9 cellular contexts compared by ENCODE assay signal in the genomic region with DNA sequence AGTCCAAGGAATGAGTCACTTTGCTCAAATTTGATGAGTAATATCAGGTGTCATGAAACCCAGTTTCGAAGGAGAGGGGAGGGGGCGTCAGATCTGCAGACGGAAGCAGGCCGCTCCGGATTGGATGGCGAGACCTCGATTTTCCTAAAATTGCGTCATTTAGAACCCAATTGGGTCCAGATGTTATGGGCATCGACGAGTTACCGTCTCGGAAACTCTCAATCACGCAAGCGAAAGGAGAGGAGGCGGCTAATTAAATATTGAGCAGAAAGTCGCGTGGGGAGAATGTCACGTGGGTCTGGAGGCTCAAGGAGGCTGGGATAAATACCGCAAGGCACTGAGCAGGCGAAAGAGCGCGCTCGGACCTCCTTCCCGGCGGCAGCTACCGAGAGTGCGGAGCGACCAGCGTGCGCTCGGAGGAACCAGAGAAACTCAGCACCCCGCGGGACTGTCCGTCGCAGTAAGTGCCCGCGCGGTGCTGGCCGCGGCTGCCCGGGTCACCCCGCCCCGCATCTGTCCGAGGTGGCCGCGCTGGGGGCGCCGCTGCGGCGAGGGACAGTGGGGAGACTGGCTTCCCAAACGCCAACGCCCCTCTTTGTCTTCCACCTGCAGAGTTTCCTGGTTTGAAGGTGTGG. TPM values are rescaled to one million over a fixed set of nuclear protein-coding genes. Genes with fewer than 3 reads are reported as not detected.
DNase-seq lines count a peak whose midpoint lies in the region; ATAC-seq and TF ChIP-seq lines count a peak whose summit lies in the region.
"Had no signal": no experiment of that assay in that cellular context is flagged by ENCODE, and none has a peak within 500 bp of the region (broad histone marks: within the 10 kb centered on the region; RNA-seq: fewer than 3 reads in every experiment).

A gene with protein sequence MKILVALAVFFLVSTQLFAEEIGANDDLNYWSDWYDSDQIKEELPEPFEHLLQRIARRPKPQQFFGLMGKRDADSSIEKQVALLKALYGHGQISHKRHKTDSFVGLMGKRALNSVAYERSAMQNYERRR (plus strand): TSS at position 351 of the 635 bp plus-strand sequence. CDS start 527 bp downstream, outside the sequence.

- peaks cover 23% of the 10 kb centered on the region for H3K4me1 Mint-ChIP-seq in CD4-positive, alpha-beta T cell (ENCODE audit: low read depth)

- CTCF ChIA-PET in CD4-positive, alpha-beta T cell (lab: Charles Lee) = no interaction called here

- ATAC-seq in CD4-positive, alpha-beta T cell (ENCODE audit: poor library complexity) = no peak

- H3K9me3 ChIP-seq in ascending aorta (no peaks in the 10 kb centered on the region), iPS-18a (ENCODE audit: control insufficient read depth, low read depth, low read length) (no peaks in the 10 kb centered on the region)
- H3K9me3 ChIP-seq in CD4-positive, alpha-beta T cell (ENCODE audit: control insufficient read depth, low read length) = no peaks in the 10 kb centered on the region

- H3K27me3 ChIP-seq in H7 (ENCODE audit: control insufficient read depth, insufficient read depth, low read length) (peaks cover 58% of the 10 kb centered on the region), ascending aorta (no peaks in the 10 kb centered on the region), iPS-18a (ENCODE audit: control insufficient read depth, insufficient read depth, low read length) (peaks cover 64% of the 10 kb centered on the region)
- H3K27me3 ChIP-seq in CD4-positive, alpha-beta T cell (ENCODE audit: control insufficient read depth, insufficient read depth, low read length) = peaks cover 70% of the 10 kb centered on the region

- H3K4me3 Mint-ChIP-seq in CD4-positive, alpha-beta T cell = no peak within 1 kb of the TSS

- H3K4me3 ChIP-seq in H7 (ENCODE audit: insufficient read depth, low read depth, low read length) = peak within 1 kb of the TSS; percentile 52
- peak within 1 kb of the TSS; percentile 26 to 43 for H3K4me3 ChIP-seq in ascending aorta
- H3K4me3 ChIP-seq in iPS-18a (ENCODE audit: low read length) = peak within 1 kb of the TSS; percentile 82
- peak within 1 kb of the TSS; percentile 13 for H3K4me3 ChIP-seq in retinal pigment epithelial cell (ENCODE audit: low read length)

- peak; percentile 67 for DNase-seq in H7
- DNase-seq in ascending aorta (ENCODE audit: low spot score in 2 of 2) = no peak
- DNase-seq in retinal pigment epithelial cell (ENCODE audit: low read depth) = no peak
- DNase-seq in Ammon's horn (ENCODE audit: low spot score) = no peak
- no peak for DNase-seq in CD4-positive, alpha-beta T cell
- no peak for DNase-seq in DMS79 treated with DMSO at 0.1 percent for 48 hours (lab: John Stamatoyannopoulos, UW)
- DNase-seq in DMS 273 treated with DMSO at 0.1 percent for 48 hours (lab: John Stamatoyannopoulos, UW) = no peak

- H3K27ac Mint-ChIP-seq in CD4-positive, alpha-beta T cell = no peak within 1 kb of the TSS

- H3K27ac ChIP-seq in ascending aorta (no peak within 1 kb of the TSS), iPS-18a (ENCODE audit: low read length) (no peak within 1 kb of the TSS)
- no peak within 1 kb of the TSS for H3K27ac ChIP-seq in CD4-positive, alpha-beta T cell (ENCODE audit: low read depth, low read length)

- no peaks in the 10 kb centered on the region for H3K9me3 Mint-ChIP-seq in CD4-positive, alpha-beta T cell

- POLR2A ChIA-PET in CD4-positive, alpha-beta T cell (lab: Charles Lee) = no interaction called here

- intact Hi-C loops in ascending aorta (cut with DNase I) = no loop called here
- intact Hi-C loops in CD4-positive, alpha-beta T cell (cut with DNase I, micrococcal nuclease) = no loop called here

- H3K36me3 ChIP-seq in H7 (replicated peaks; ENCODE audit: control insufficient read depth, insufficient read depth, low read length) = no peaks in the 10 kb centered on the region
- no peaks in the 10 kb centered on the region for H3K36me3 ChIP-seq in ascending aorta
- no peaks in the 10 kb centered on the region for H3K36me3 ChIP-seq in iPS-18a (ENCODE audit: control insufficient read depth, low read depth, low read length)

- H3K9ac ChIP-seq in iPS-18a (ENCODE audit: low read length) = peak within 1 kb of the TSS; percentile 60

- H3K4me1 ChIP-seq in ascending aorta (no peaks in the 10 kb centered on the region), iPS-18a (ENCODE audit: control insufficient read depth, low read depth, low read length) (peaks cover 19% of the 10 kb centered on the region)

- H3K36me3 Mint-ChIP-seq in CD4-positive, alpha-beta T cell (ENCODE audit: low read depth) = no peaks in the 10 kb centered on the region

- no peak for TF ChIP-seq CTCF in ascending aorta (IDR thresholded peaks at IDR 0.05)
- TF ChIP-seq CTCF in retinal pigment epithelial cell (conservative IDR thresholded peaks at IDR 0.05; ENCODE audit: low read depth, low read length) = no peak
- no peak for TF ChIP-seq CTCF in CD4-positive, alpha-beta T cell (IDR thresholded peaks at IDR 0.05)

- peaks cover 73% of the 10 kb centered on the region for H3K27me3 Mint-ChIP-seq in CD4-positive, alpha-beta T cell

RNA-seq across cellular contexts. Expression of the gene that starts here (rescaled TPM):
- total RNA-seq in H7 (2014; rRNA removed; shearing (Covaris generic)) = 0.96 and 0.97 TPM in 2 replicates
- not detected for total RNA-seq in ascending aorta
- total RNA-seq in CD4-positive, alpha-beta T cell = not detected
- total RNA-seq: T-helper 1 cell treated with Interleukin-12 subunit alpha and Interleukin-12 subunit beta and Interleukin-4 antibody, amounts not matched to agents 30 ng/mL and 1 ng/mL, for 36 hours had no signal

Comparison
In these comparisons a context has a peak if more than half of its experiments do, and no peak if none do; other contexts are left out.
1. Peak in DNase-seq and H3K4me3 ChIP-seq in H7; RNA of the gene not detected or under 1 TPM.
2. H3K4me3 ChIP-seq: peak in every context shown above with its lines; median percentile 82 in iPS-18a; 52 in H7; 34 in ascending aorta; 13 in retinal pigment epithelial cell.